In genomic region chr20:48920527-48921167, GRCh38 we compare ENCODE assay signal across 8 cellular contexts. TPM values are rescaled to one million over a fixed set of nuclear protein-coding genes. Genes with fewer than 3 reads are reported as not detected.
DNase-seq lines count a peak whose midpoint lies in the region; ATAC-seq, FAIRE-seq and TF ChIP-seq lines count a peak whose summit lies in the region.

No MANE protein-coding gene starts in this region.

- H3K4me3 ChIP-seq in CD8-positive, alpha-beta T cell (ENCODE audit: low read depth, low read length): peak overlapping the region; percentile 99
- H3K4me3 ChIP-seq in epithelial cell of proximal tubule (ENCODE audit: low read depth, low read length) (peak overlapping the region; percentile 75), pancreas (peak overlapping the region; percentile 90 to 95 (median 92))

- FAIRE-seq in pancreas (lab: Jason Lieb, UNC): no peak

- H3K9me3 ChIP-seq in CD8-positive, alpha-beta T cell (ENCODE audit: low read length): no peaks in the 10 kb centered on the region
- H3K9me3 ChIP-seq in pancreas: no peaks in the 10 kb centered on the region

- CTCF ChIA-PET in CD8-positive, alpha-beta T cell (lab: Charles Lee): interaction anchor here (1.8 kb wide), 2 partner anchors 15 to 263 kb away, joined by 4 to 5 read pairs; no protein-coding TSS in a partner anchor
- CTCF ChIA-PET in RWPE1 (lab: Yijun Ruan, JAX): interaction anchor here (0.6 to 1.3 kb wide), 5 partner anchors 44 to 1257 kb away, joined by 3 to 5 read pairs (median 3); no protein-coding TSS in a partner anchor

- H3K4me3 Mint-ChIP-seq in CD8-positive, alpha-beta T cell: peak overlapping the region; percentile 93

- peaks cover 6% of the 10 kb centered on the region for H3K36me3 Mint-ChIP-seq in CD8-positive, alpha-beta T cell

- H3K4me1 Mint-ChIP-seq in CD8-positive, alpha-beta T cell (ENCODE audit: low read depth): peaks cover 44% of the 10 kb centered on the region

- peak overlapping the region; percentile 94 for H3K27ac ChIP-seq in CD8-positive, alpha-beta T cell (ENCODE audit: low read depth, low read length)
- H3K27ac ChIP-seq in RWPE1: peak overlapping the region; percentile 86
- H3K27ac ChIP-seq in pancreas: peak overlapping the region; percentile 95 to 98 (median 97)

- intact Hi-C loops in CD8-positive, alpha-beta T cell (cut with DNase I, micrococcal nuclease): loop anchor here (1.0 to 10.0 kb wide), 7 partner anchors 92 to 1566 kb away; partner anchors contain the start of genes CSE1L (in 2 of the 2) and ZMYND8 (in 1 of the 2)
- intact Hi-C loops in pancreas (cut with DNase I): no loop called here

- peak overlapping the region; percentile 94 for H3K27ac Mint-ChIP-seq in CD8-positive, alpha-beta T cell

- H3K36me3 ChIP-seq in CD8-positive, alpha-beta T cell (ENCODE audit: insufficient read depth, low read length): no peaks in the 10 kb centered on the region
- no peaks in the 10 kb centered on the region for H3K36me3 ChIP-seq in pancreas

- H3K4me1 ChIP-seq in CD8-positive, alpha-beta T cell (ENCODE audit: insufficient read depth, low read length): peaks cover 28% of the 10 kb centered on the region
- H3K4me1 ChIP-seq in pancreas: peaks cover 3 to 26% (median 7%) of the 10 kb centered on the region in 3 donors

- no peak for ATAC-seq in CD8-positive, alpha-beta T cell
- ATAC-seq in pancreas: no peak
- no peak for ATAC-seq in GM18909 (IDR thresholded peaks at IDR 0.05; ENCODE audit: poor library complexity, unreplicated experiment)
- no peak for ATAC-seq in GM18858 (IDR thresholded peaks at IDR 0.05; ENCODE audit: unreplicated experiment)

- H3K9me3 Mint-ChIP-seq in CD8-positive, alpha-beta T cell: no peaks in the 10 kb centered on the region

- DNase-seq in CD8-positive, alpha-beta T cell: no peak
- DNase-seq in RWPE1 (ENCODE audit: low spot score) (no peak), epithelial cell of proximal tubule (ENCODE audit: low read depth) (no peak), pancreas (peak in 1 of 6 donors; percentile 21), NCI-H524 treated with DMSO at 0.1 percent for 48 hours (lab: John Stamatoyannopoulos, UW) (no peak), NCI-H2107 treated with DMSO at 0.1 percent for 48 hours (lab: John Stamatoyannopoulos, UW; ENCODE audit: unreplicated experiment) (no peak)

- POLR2A ChIA-PET in CD8-positive, alpha-beta T cell (lab: Charles Lee): no interaction called here
- POLR2A ChIA-PET in RWPE1 (lab: Yijun Ruan, JAX; ENCODE audit: low non-redundant PET): no interaction called here

- no peak for TF ChIP-seq CTCF in CD8-positive, alpha-beta T cell (IDR thresholded peaks at IDR 0.05)
- TF ChIP-seq CTCF in RWPE1 (conservative IDR thresholded peaks at IDR 0.05; ENCODE audit: low read depth): no peak
- no peak for TF ChIP-seq CTCF in epithelial cell of proximal tubule (conservative IDR thresholded peaks at IDR 0.05; ENCODE audit: low read depth, low read length)
- no peak for TF ChIP-seq CTCF in pancreas (IDR thresholded peaks at IDR 0.05)

- 20 to 28% methylated on average over 10 of the region's 10 CpGs for WGBS in pancreas, 2 donors

- no peaks in the 10 kb centered on the region for H3K27me3 Mint-ChIP-seq in CD8-positive, alpha-beta T cell (ENCODE audit: low read depth)

- H3K27me3 ChIP-seq in CD8-positive, alpha-beta T cell (ENCODE audit: insufficient read depth, low read length): no peaks in the 10 kb centered on the region
- no peaks in the 10 kb centered on the region for H3K27me3 ChIP-seq in pancreas

RNA-seq across cellular contexts. Expression of gene ARFGEF2, which starts 0.9 kb away (rescaled TPM):
- total RNA-seq in CD8-positive, alpha-beta T cell: 10 to 100 TPM; 25.7 to 26.7 TPM
- total RNA-seq in epithelial cell of proximal tubule (19.0 and 20.5 TPM in 2 replicates), pancreas (10 to 100 TPM; 20.9 to 26.2 (median 23.6) TPM)
- 10 to 100 TPM in 1 of 2 donors, 1 to 10 TPM in 1; 6.9 to 10.1 TPM for polyA plus RNA-seq in pancreas

Comparison
In these comparisons a context has a peak if more than half of its experiments do, and no peak if none do; other contexts are left out.
1. intact Hi-C loops: an anchor here in CD8-positive, alpha-beta T cell (1.0 to 10.0 kb wide); none called in pancreas.